16 cellular contexts compared by ENCODE assay signal in genomic region chr2:236679906-236680305, GRCh38.
DNase-seq lines count a peak whose midpoint lies in the region; FAIRE-seq and TF ChIP-seq lines count a peak whose summit lies in the region.
"Had no signal": no experiment of that assay in that cellular context is flagged by ENCODE, and none has a peak within 500 bp of the region (broad histone marks: within the 10 kb centered on the region; RNA-seq: fewer than 3 reads in every experiment).

No MANE protein-coding gene starts in this region.

- H2AFZ ChIP-seq in keratinocyte (ENCODE audit: control insufficient read depth, low read length) = no peak overlapping the region

- dilution Hi-C loops in keratinocyte (cut with MboI; ENCODE audit: extremely low pct_ligation_motif_present, low sequenced_read_pairs) = no loop called here

- H3K9me3 ChIP-seq in keratinocyte (ENCODE audit: control insufficient read depth, low read depth, low read length) = no peaks in the 10 kb centered on the region
- no peaks in the 10 kb centered on the region for H3K9me3 ChIP-seq in small intestine (ENCODE audit: control insufficient read depth, low read depth)

- H4K20me1 ChIP-seq in keratinocyte (ENCODE audit: control insufficient read depth, extremely low read depth, insufficient read depth, low read length) = no peaks in the 10 kb centered on the region

- peak; percentile 32 for DNase-seq in AG09319 (ENCODE audit: extremely low read depth, low read depth)
- DNase-seq in LoVo (ENCODE audit: low spot score) = peak; percentile 12
- peak; percentile 71 for DNase-seq in astrocyte of the spinal cord (ENCODE audit: low read depth, low spot score)
- no peak for DNase-seq in keratinocyte (ENCODE audit: low read depth, low spot score)
- no peak for DNase-seq in medulla oblongata (ENCODE audit: extremely low spot score)
- no peak for DNase-seq in GM12891 (ENCODE audit: insufficient read length, low spot score)
- no peak for DNase-seq in CD14-positive monocyte (ENCODE audit: low spot score)
- no peak for DNase-seq in small intestine
- DNase-seq: activated CD4-positive, alpha-beta memory T cell treated with anti-CD3 and anti-CD28 coated beads for 36 hours; activated naive CD8-positive, alpha-beta T cell treated with anti-CD3 and anti-CD28 coated beads for 36 hours; activated T-cell treated with anti-CD3 and anti-CD28 coated beads, Interleukin-2, amount 50 U/mL, for 24 hours; endodermal cell; naive thymus-derived CD4-positive, alpha-beta T cell; NCI-H2081; NCI-H524 treated with DMSO at 0.1 percent for 48 hours had no signal

- no peaks in the 10 kb centered on the region for H3K27me3 ChIP-seq in keratinocyte (ENCODE audit: control insufficient read depth, extremely low read depth, insufficient read depth, low read length)
- H3K27me3 ChIP-seq in small intestine (ENCODE audit: control insufficient read depth in 2 of 2, insufficient read depth in 2 of 2, low read length in 2 of 2) = no peaks in the 10 kb centered on the region

- peak overlapping the region; percentile 50 for H3K9ac ChIP-seq in keratinocyte (ENCODE audit: control insufficient read depth, extremely low read depth, insufficient read depth, low read length)

- H3K4me1 ChIP-seq in keratinocyte (ENCODE audit: control insufficient read depth, extremely low read depth, insufficient read depth, low read length) = peaks cover 21% of the 10 kb centered on the region
- no peaks in the 10 kb centered on the region for H3K4me1 ChIP-seq in small intestine (ENCODE audit: control insufficient read depth in 2 of 2, insufficient read depth in 1 of 2, low read depth in 1 of 2, low read length in 1 of 2)

- H3K27me3 Mint-ChIP-seq in CD14-positive monocyte (ENCODE audit: low read depth in 3 of 3) = peaks cover 20 to 39% (median 31%) of the 10 kb centered on the region in 3 donors

- H3K4me3 Mint-ChIP-seq in CD14-positive monocyte = peak overlapping the region in 1 of 2 donors; percentile 16
- H3K4me3 Mint-ChIP-seq: activated CD4-positive, alpha-beta memory T cell treated with anti-CD3 and anti-CD28 coated beads for 36 hours; activated naive CD8-positive, alpha-beta T cell treated with anti-CD3 and anti-CD28 coated beads for 36 hours; activated T-cell treated with anti-CD3 and anti-CD28 coated beads, Interleukin-2, amount 50 U/mL, for 24 hours; central memory CD8-positive, alpha-beta T cell; endodermal cell; naive thymus-derived CD4-positive, alpha-beta T cell had no signal

- no peak for TF ChIP-seq POLR2A in GM12891 (IDR thresholded peaks at IDR 0.05; ENCODE audit: low read depth, low read length)

- H3K36me3 Mint-ChIP-seq in CD14-positive monocyte = no peaks in the 10 kb centered on the region
- H3K36me3 Mint-ChIP-seq: activated CD4-positive, alpha-beta memory T cell treated with anti-CD3 and anti-CD28 coated beads for 36 hours; activated naive CD8-positive, alpha-beta T cell treated with anti-CD3 and anti-CD28 coated beads for 36 hours; naive thymus-derived CD4-positive, alpha-beta T cell had no signal

- H3K9me1 ChIP-seq in keratinocyte (ENCODE audit: control insufficient read depth, extremely low read depth, insufficient read depth, low read length) = no peaks in the 10 kb centered on the region

- H3K9me3 Mint-ChIP-seq in CD14-positive monocyte = peaks cover 0 to 5% (median 0%) of the 10 kb centered on the region in 7 donors
- H3K9me3 Mint-ChIP-seq: activated CD4-positive, alpha-beta memory T cell treated with anti-CD3 and anti-CD28 coated beads for 36 hours; activated naive CD8-positive, alpha-beta T cell treated with anti-CD3 and anti-CD28 coated beads for 36 hours; activated T-cell treated with anti-CD3 and anti-CD28 coated beads, Interleukin-2, amount 50 U/mL, for 24 hours; central memory CD8-positive, alpha-beta T cell; endodermal cell; naive thymus-derived CD4-positive, alpha-beta T cell had no signal

- peak overlapping the region; percentile 58 for H3K27ac ChIP-seq in keratinocyte (ENCODE audit: control insufficient read depth, insufficient read depth, low read length)
- no peak overlapping the region for H3K27ac ChIP-seq in small intestine (ENCODE audit: low read depth in 1 of 2, low read length in 1 of 2)

- 58 to 69% (median 69%) methylated on average over 4 of the region's 4 CpGs for WGBS in small intestine, 3 donors

- no peaks in the 10 kb centered on the region for H3K36me3 ChIP-seq in keratinocyte (ENCODE audit: control insufficient read depth in 2 of 2, extremely low read depth in 1 of 2, insufficient read depth in 2 of 2, low read length in 2 of 2)
- no peaks in the 10 kb centered on the region for H3K36me3 ChIP-seq in small intestine (ENCODE audit: control insufficient read depth in 2 of 2, insufficient read depth in 2 of 2, low read length in 2 of 2)

- no peaks in the 10 kb centered on the region for H3K79me2 ChIP-seq in keratinocyte (ENCODE audit: control insufficient read depth, insufficient read depth, low read length)

- FAIRE-seq in keratinocyte (lab: Jason Lieb, UNC) (peak; percentile 57), GM12891 (lab: Jason Lieb, UNC) (no peak), small intestine (lab: Jason Lieb, UNC) (no peak)

- no peak overlapping the region for H3K4me3 ChIP-seq in astrocyte of the spinal cord (ENCODE audit: low read depth, low read length)
- H3K4me3 ChIP-seq in keratinocyte (ENCODE audit: control insufficient read depth in 2 of 3, extremely low read depth in 1 of 3, insufficient read depth in 2 of 3, low read depth in 1 of 3, low read length in 3 of 3) = no peak overlapping the region
- H3K4me3 ChIP-seq in small intestine (ENCODE audit: low read depth in 1 of 2, low read length in 2 of 2) = no peak overlapping the region

- TF ChIP-seq CTCF in AG09319 (IDR thresholded peaks at IDR 0.05; ENCODE audit: low read depth, low read length) = no peak
- TF ChIP-seq CTCF in astrocyte of the spinal cord (IDR thresholded peaks at IDR 0.05; ENCODE audit: low read depth, low read length) = no peak
- TF ChIP-seq CTCF in keratinocyte (optimal IDR thresholded peaks at IDR 0.05 in 1 of 3, IDR thresholded peaks at IDR 0.05 in 1 of 3, conservative IDR thresholded peaks at IDR 0.05 in 1 of 3; ENCODE audit: extremely low read depth in 1 of 3, insufficient read depth in 2 of 3, low read length in 3 of 3) = no peak
- TF ChIP-seq CTCF in CD14-positive monocyte (IDR thresholded peaks at IDR 0.05) = no peak

- in situ Hi-C loops in astrocyte of the spinal cord (cut with HindIII; ENCODE audit: low sequenced_read_pairs) = no loop called here

- peak overlapping the region; percentile 44 for H3K4me2 ChIP-seq in keratinocyte (ENCODE audit: control insufficient read depth, extremely low read depth, insufficient read depth, low read depth, low read length)

- intact Hi-C loops in CD14-positive monocyte (cut with micrococcal nuclease) = no loop called here

- no peak overlapping the region for H3K27ac Mint-ChIP-seq in CD14-positive monocyte
- H3K27ac Mint-ChIP-seq: activated CD4-positive, alpha-beta memory T cell treated with anti-CD3 and anti-CD28 coated beads for 36 hours; activated naive CD8-positive, alpha-beta T cell treated with anti-CD3 and anti-CD28 coated beads for 36 hours; activated T-cell treated with anti-CD3 and anti-CD28 coated beads, Interleukin-2, amount 50 U/mL, for 24 hours; endodermal cell; naive thymus-derived CD4-positive, alpha-beta T cell had no signal

- peaks cover 4% of the 10 kb centered on the region for H3K4me1 Mint-ChIP-seq in CD14-positive monocyte
- H3K4me1 Mint-ChIP-seq: activated naive CD8-positive, alpha-beta T cell treated with anti-CD3 and anti-CD28 coated beads for 36 hours; central memory CD8-positive, alpha-beta T cell had no signal

TF ChIP-seq in GM12891, 5 proteins besides CTCF, POLR2A, EP300 and RAD21:
- TF ChIP-seq POLR2AphosphoS5 (IDR thresholded peaks at IDR 0.05; ENCODE audit: low read depth, low read length) = no peak
- TF ChIP-seq SPI1 (IDR thresholded peaks at IDR 0.05; ENCODE audit: low read depth, low read length) = no peak
- TF ChIP-seq POU2F2 (IDR thresholded peaks at IDR 0.05; ENCODE audit: low read depth, low read length) = no peak
- TF ChIP-seq PAX5 (IDR thresholded peaks at IDR 0.05; ENCODE audit: insufficient read depth, low read length, severe bottlenecking) = no peak
- TF ChIP-seq TAF1 (IDR thresholded peaks at IDR 0.05; ENCODE audit: low read depth, low read length) = no peak

Comparison
In these comparisons a context has a peak if more than half of its experiments do, and no peak if none do; other contexts are left out.
1. DNase-seq: peak in AG09319 (single experiment), LoVo (single experiment) and astrocyte of the spinal cord (single experiment); none in keratinocyte (single experiment), medulla oblongata (single experiment), GM12891 (single experiment), CD14-positive monocyte (single experiment) and small intestine (single experiment).